4 cellular contexts compared by ENCODE assay signal in genomic region chr18:78659057-78659456, GRCh38.
"Had no signal": no experiment of that assay in that cellular context is flagged by ENCODE, and none has a peak within 500 bp of the region (broad histone marks: within the 10 kb centered on the region; RNA-seq: fewer than 3 reads in every experiment).

No MANE protein-coding gene starts in this region.

- H2AFZ ChIP-seq: GM23338 had no signal

- H3K4me1 Mint-ChIP-seq: GM23338, H9 had no signal

- H3K27ac Mint-ChIP-seq: GM23338, H9 had no signal

- H3K4me2 ChIP-seq: GM23338 had no signal

- H3K4me3 ChIP-seq: GM23338 had no signal

- H3K4me3 Mint-ChIP-seq: GM23338, H9 had no signal

- DNase-seq: HCEC 1CT, IMR-90 had no signal
